In genomic region chr7:106012935-106013439, GRCh38 we compare ENCODE assay signal across 15 cellular contexts. TPM values are rescaled to one million over a fixed set of nuclear protein-coding genes. Genes with fewer than 3 reads are reported as not detected.
DNase-seq lines count a peak whose midpoint lies in the region; ATAC-seq, FAIRE-seq and TF ChIP-seq lines count a peak whose summit lies in the region.
"Had no signal": no experiment of that assay in that cellular context is flagged by ENCODE, and none has a peak within 500 bp of the region (broad histone marks: within the 10 kb centered on the region; RNA-seq: fewer than 3 reads in every experiment).

No MANE protein-coding gene starts in this region.

- no peak for ATAC-seq in naive thymus-derived CD4-positive, alpha-beta T cell
- ATAC-seq in HG02798 (IDR thresholded peaks at IDR 0.05; ENCODE audit: poor library complexity, unreplicated experiment): no peak

- no peak overlapping the region for H2BK120ac ChIP-seq in H1 (replicated peaks; ENCODE audit: low read depth, low read length)

- no peak for TF ChIP-seq CTCF in AG10803 (conservative IDR thresholded peaks at IDR 0.05; ENCODE audit: low read length)
- no peak for TF ChIP-seq CTCF in H1 (IDR thresholded peaks at IDR 0.05; ENCODE audit: control extremely low read depth in 1 of 3, insufficient read depth in 1 of 3, low read depth in 1 of 3, low read length in 3 of 3)

- CTCF ChIA-PET in H1 (lab: Charles Lee; ENCODE audit: partially characterized antibody): interaction anchor here (0.6 to 8.6 kb wide), 13 partner anchors 10 to 374 kb away, joined by 3 to 68 read pairs (median 4); no protein-coding TSS in a partner anchor
- CTCF ChIA-PET in naive thymus-derived CD4-positive, alpha-beta T cell (lab: Charles Lee): interaction anchor here (0.7 to 7.0 kb wide), 4 partner anchors 24 to 253 kb away, joined by 3 to 56 read pairs (median 9); no protein-coding TSS in a partner anchor

- H3K4me3 Mint-ChIP-seq in naive thymus-derived CD4-positive, alpha-beta T cell: peak overlapping the region in 2 of 10 donors; percentile 48 to 64
- H3K4me3 Mint-ChIP-seq: CD4-positive, alpha-beta T cell had no signal

- no peak overlapping the region for H3K27ac ChIP-seq in H1 (ENCODE audit: low read depth, low read length)
- H3K27ac ChIP-seq in naive thymus-derived CD4-positive, alpha-beta T cell (ENCODE audit: low read depth, low read length): no peak overlapping the region
- H3K27ac ChIP-seq: colonic mucosa, left ventricle myocardium inferior had no signal

- no peak for TF ChIP-seq EP300 in H1 (IDR thresholded peaks at IDR 0.05; ENCODE audit: borderline replicate concordance in 1 of 2, low read depth in 2 of 2, low read length in 2 of 2)

- H3K27me3 Mint-ChIP-seq in naive thymus-derived CD4-positive, alpha-beta T cell: peaks cover 0 to 47% (median 0%) of the 10 kb centered on the region in 5 donors
- H3K27me3 Mint-ChIP-seq: CD4-positive, alpha-beta T cell had no signal

- intact Hi-C loops in naive thymus-derived CD4-positive, alpha-beta T cell (cut with micrococcal nuclease): no loop called here

- no peaks in the 10 kb centered on the region; a peak in 1 of 8 replicates for H3K36me3 ChIP-seq in H1 (ENCODE audit: control insufficient read depth in 2 of 4, insufficient read depth in 4 of 4, low read length in 3 of 4)
- no peaks in the 10 kb centered on the region for H3K36me3 ChIP-seq in naive thymus-derived CD4-positive, alpha-beta T cell (ENCODE audit: control insufficient read depth in 2 of 3, insufficient read depth in 3 of 3, low read length in 3 of 3)
- H3K36me3 ChIP-seq: colonic mucosa, left ventricle myocardium inferior had no signal

- H3K56ac ChIP-seq in H1 (replicated peaks; ENCODE audit: insufficient read length, low read depth, low read length): no peak overlapping the region

- WGBS in H1 (ENCODE audit: extremely low coverage in 1 of 2, insufficient coverage in 1 of 2, insufficient read length in 1 of 2, insufficient replicate concordance in 2 of 2, low coverage in 1 of 2, low lambda C conversion rate in 2 of 2, missing lambda C conversion rate in 1 of 2), 2 experiments: 90% methylated on average over 8 of the region's 8 CpGs; no CpG with 5 or more reads in 1 of the 2 experiments

- H3K4me2 ChIP-seq in H1 (ENCODE audit: insufficient read depth in 1 of 2, low read depth in 2 of 2, low read length in 2 of 2): no peak overlapping the region

- no peak overlapping the region for H3K23ac ChIP-seq in H1 (ENCODE audit: insufficient read length)

- H4K20me1 ChIP-seq in H1 (replicated peaks in 1 of 2; ENCODE audit: control insufficient read depth in 1 of 2, insufficient read depth in 2 of 2, low read length in 2 of 2): no peaks in the 10 kb centered on the region

- 0 out of 2 replicates have a peak overlapping the region, but pooled peaks have one; percentile 62 for H2BK12ac ChIP-seq in H1 (ENCODE audit: low read depth, low read length)

- no peak overlapping the region for H4K5ac ChIP-seq in H1 (ENCODE audit: insufficient read length, low read depth, low read length)

- peaks cover 0 to 3% (median 2%) of the 10 kb centered on the region in 4 experiments; a peak in 3 of 7 replicates for H3K27me3 ChIP-seq in H1 (replicated peaks in 1 of 4; ENCODE audit: control insufficient read depth in 3 of 4, extremely low read depth in 1 of 4, insufficient read depth in 3 of 4, low read length in 3 of 4)
- no peaks in the 10 kb centered on the region for H3K27me3 ChIP-seq in naive thymus-derived CD4-positive, alpha-beta T cell (ENCODE audit: control insufficient read depth in 2 of 2, insufficient read depth in 2 of 2, low read length in 2 of 2)
- H3K27me3 ChIP-seq: colonic mucosa had no signal

- H3K27ac Mint-ChIP-seq in naive thymus-derived CD4-positive, alpha-beta T cell: peak overlapping the region in 4 of 9 donors; percentile 40 to 90 (median 75)
- H3K27ac Mint-ChIP-seq: CD4-positive, alpha-beta T cell had no signal

- H2BK5ac ChIP-seq in H1 (ENCODE audit: low read depth, low read length): no peak overlapping the region; the same call in 1 of the 2 replicates

- H2BK20ac ChIP-seq in H1 (ENCODE audit: low read length): no peak overlapping the region

- H3K9me3 Mint-ChIP-seq in naive thymus-derived CD4-positive, alpha-beta T cell: peaks cover 0 to 9% (median 2%) of the 10 kb centered on the region in 11 donors
- H3K9me3 Mint-ChIP-seq: CD4-positive, alpha-beta T cell had no signal

- no peaks in the 10 kb centered on the region for H3K79me1 ChIP-seq in H1 (ENCODE audit: low read depth, low read length)

- peaks cover 0 to 5% (median 3%) of the 10 kb centered on the region in 5 donors for H3K36me3 Mint-ChIP-seq in naive thymus-derived CD4-positive, alpha-beta T cell

- no peak overlapping the region for H2AK5ac ChIP-seq in H1 (ENCODE audit: low read depth, low read length)

- 0 out of 2 replicates have a peak overlapping the region, but pooled peaks have one; percentile 8 for H2BK15ac ChIP-seq in H1 (ENCODE audit: low read length)

- no peak overlapping the region for H3K4ac ChIP-seq in H1 (replicated peaks; ENCODE audit: insufficient read length, low read depth, low read length)

- no peak overlapping the region for H3K4me3 ChIP-seq in AG10803 (ENCODE audit: low read length)
- H3K4me3 ChIP-seq in H1 (ENCODE audit: extremely low read depth in 1 of 4, insufficient read depth in 2 of 4, low read depth in 3 of 4, low read length in 4 of 4): no peak overlapping the region
- no peak overlapping the region for H3K4me3 ChIP-seq in naive thymus-derived CD4-positive, alpha-beta T cell (ENCODE audit: low read length)
- H3K4me3 ChIP-seq: colonic mucosa, left ventricle myocardium inferior had no signal

- POLR2A ChIA-PET in H1 (lab: Charles Lee; ENCODE audit: partially characterized antibody): no interaction called here
- POLR2A ChIA-PET in naive thymus-derived CD4-positive, alpha-beta T cell (lab: Charles Lee): interaction anchor here (0.6 kb wide), 1 partner anchor 10 kb away, joined by 5 read pairs; no protein-coding TSS in a partner anchor

- H3K14ac ChIP-seq in H1 (ENCODE audit: insufficient read length): no peak overlapping the region

- H4K91ac ChIP-seq in H1 (replicated peaks; ENCODE audit: insufficient read length, low read length): no peak overlapping the region

- TF ChIP-seq POLR2A in H1 (IDR thresholded peaks at IDR 0.05; ENCODE audit: control extremely low read depth in 1 of 2, low read depth in 2 of 2, low read length in 2 of 2): no peak

- H3K4me1 Mint-ChIP-seq in naive thymus-derived CD4-positive, alpha-beta T cell: peaks cover 25 to 77% (median 70%) of the 10 kb centered on the region in 7 donors

- TF ChIP-seq RAD21 in H1 (IDR thresholded peaks at IDR 0.05 in 1 of 2, conservative IDR thresholded peaks at IDR 0.05 in 1 of 2; ENCODE audit: low read depth in 2 of 2, low read length in 2 of 2): no peak

- no peaks in the 10 kb centered on the region for H3K79me2 ChIP-seq in H1 (ENCODE audit: control insufficient read depth in 1 of 2, insufficient read depth in 2 of 2, low read length in 2 of 2)

- DNase-seq in AG10803 (ENCODE audit: low read depth): peak; percentile 84
- DNase-seq in LHCN-M2 (ENCODE audit: low read depth): peak; percentile 96
- no peak for DNase-seq in H1 (ENCODE audit: low read depth in 1 of 2, low spot score in 2 of 2)
- peak; percentile 98 for DNase-seq in myocyte (ENCODE audit: low read depth)
- DNase-seq in HK-2 (ENCODE audit: unreplicated experiment): no peak
- DNase-seq in naive thymus-derived CD4-positive, alpha-beta T cell: no peak
- DNase-seq in NK-92 treated with Interleukin-12 subunit alpha and Interleukin-12 subunit beta, amount 100 ng/mL, for 24 hours (lab: John Stamatoyannopoulos, UW): no peak
- DNase-seq: activated naive CD4-positive, alpha-beta T cell treated with Interleukin-2 at 50 U/mL for 16 hours; CD4-positive, alpha-beta T cell; colonic mucosa; left ventricle myocardium inferior; NCI-H1092; NCI-H524 treated with DMSO at 0.1 percent for 48 hours; occipital lobe had no signal

- FAIRE-seq in H1 (lab: Jason Lieb, UNC): no peak

- H3K4me1 ChIP-seq in H1 (replicated peaks in 1 of 4; ENCODE audit: control insufficient read depth in 3 of 4, insufficient read depth in 4 of 4, low read length in 3 of 4): peaks cover 5 to 20% (median 13%) of the 10 kb centered on the region in 4 experiments
- peaks cover 0 to 51% of the 10 kb centered on the region in 2 donors for H3K4me1 ChIP-seq in naive thymus-derived CD4-positive, alpha-beta T cell (ENCODE audit: control insufficient read depth in 2 of 2, insufficient read depth in 2 of 2, low read length in 2 of 2)
- H3K4me1 ChIP-seq: colonic mucosa had no signal

- H3K18ac ChIP-seq in H1 (ENCODE audit: extremely low read depth, low read length): no peak overlapping the region

- H3K23me2 ChIP-seq in H1 (ENCODE audit: low read depth, low read length): no peaks in the 10 kb centered on the region

- H4K8ac ChIP-seq in H1 (ENCODE audit: extremely low read depth, insufficient read depth, low read length): no peak overlapping the region

- H3K9ac ChIP-seq in H1 (replicated peaks in 1 of 4; ENCODE audit: extremely low read depth in 1 of 4, low read depth in 3 of 4, low read length in 3 of 4): no peak overlapping the region

- H2AFZ ChIP-seq in H1 (ENCODE audit: low read length): no peak overlapping the region

- peaks cover 2 to 6% of the 10 kb centered on the region in 2 experiments; a peak in 2 of 4 replicates for H3K9me3 ChIP-seq in H1 (ENCODE audit: insufficient read depth in 2 of 2, low read depth in 1 of 2, low read length in 1 of 2)
- H3K9me3 ChIP-seq in naive thymus-derived CD4-positive, alpha-beta T cell (ENCODE audit: control insufficient read depth in 2 of 3, low read length in 3 of 3): no peaks in the 10 kb centered on the region
- H3K9me3 ChIP-seq: colonic mucosa had no signal

TF ChIP-seq in H1, 55 proteins besides CTCF, POLR2A, EP300 and RAD21 (continues in another document):
- TF ChIP-seq SP4 (IDR thresholded peaks at IDR 0.05; ENCODE audit: low read length) (no peak), CREB1 (IDR thresholded peaks at IDR 0.05) (no peak), SIN3A (conservative IDR thresholded peaks at IDR 0.05 in 1 of 2, IDR thresholded peaks at IDR 0.05 in 1 of 2; ENCODE audit: low read depth in 1 of 2, low read length in 2 of 2) (no peak), BACH1 (IDR thresholded peaks at IDR 0.05; ENCODE audit: low read length) (no peak)

RNA-seq across cellular contexts. Expression of gene CDHR3, which starts 49.9 kb away (rescaled TPM):
- 1.2 and 2.3 TPM in 2 replicates for total RNA-seq in LHCN-M2 (2014; rRNA removed)
- polyA plus RNA-seq in LHCN-M2 (2012): 0.94 TPM
- 5.9 and 6.4 TPM in 2 replicates for total RNA-seq in H1 (2021; fragmentation: NEBNext Ultra II Directional; extraction: Animal tissue kit (Norgen Biotek cat#: 25700))
- 6.8 and 8.0 TPM in 2 replicates for polyA plus RNA-seq in H1 (2011; rRNA removed)
- polyA plus RNA-seq in H1 (2011; cell fraction: cytosol; rRNA removed): 7.8 TPM
- 16.2 TPM for polyA plus RNA-seq in H1 (2011; cell fraction: nucleus; rRNA removed)
- 6.7 to 8.7 TPM (median 8.4 TPM) in 4 replicates for polyA plus RNA-seq in H1 (2012, experiment 1 of 2)
- 2.2 TPM for polyA plus RNA-seq in H1 (2012, experiment 2 of 2)
- 4.2 TPM for polyA plus RNA-seq in H1 (2013, experiment 1 of 2)
- 5.1 TPM for polyA plus RNA-seq in H1 (2013, experiment 2 of 2)
- polyA minus RNA-seq in H1 (2011; rRNA and poly(A)+ RNA removed): 7.2 and 13.7 TPM in 2 replicates
- 5.9 TPM for polyA minus RNA-seq in H1 (2011; cell fraction: cytosol; rRNA and poly(A)+ RNA removed)
- 24.5 TPM for polyA minus RNA-seq in H1 (2011; cell fraction: nucleus; rRNA and poly(A)+ RNA removed)
- total RNA-seq in myocyte: 1.2 and 2.2 TPM in 2 replicates
- polyA plus RNA-seq in myocyte (2012): 1.0 TPM
- 10 to 100 TPM in 2 of 5 experiments, 1 to 10 TPM in 3; 1.5 to 14.0 (median 7.3) TPM for total RNA-seq in naive thymus-derived CD4-positive, alpha-beta T cell
- 1 to 10 TPM; 1.1 to 3.0 TPM for polyA plus RNA-seq in naive thymus-derived CD4-positive, alpha-beta T cell

Comparison
In these comparisons a context has a peak if more than half of its experiments do, and no peak if none do; other contexts are left out.
1. DNase-seq: peak in AG10803 (single experiment), LHCN-M2 (single experiment) and myocyte (single experiment); none in H1 (0 of 2), HK-2 (single experiment), naive thymus-derived CD4-positive, alpha-beta T cell (0 of 9) and NK-92 treated with Interleukin-12 subunit alpha and Interleukin-12 subunit beta, amount 100 ng/mL, for 24 hours (single experiment).